ENCODE assay signal across 8 cellular contexts in the genomic region with DNA sequence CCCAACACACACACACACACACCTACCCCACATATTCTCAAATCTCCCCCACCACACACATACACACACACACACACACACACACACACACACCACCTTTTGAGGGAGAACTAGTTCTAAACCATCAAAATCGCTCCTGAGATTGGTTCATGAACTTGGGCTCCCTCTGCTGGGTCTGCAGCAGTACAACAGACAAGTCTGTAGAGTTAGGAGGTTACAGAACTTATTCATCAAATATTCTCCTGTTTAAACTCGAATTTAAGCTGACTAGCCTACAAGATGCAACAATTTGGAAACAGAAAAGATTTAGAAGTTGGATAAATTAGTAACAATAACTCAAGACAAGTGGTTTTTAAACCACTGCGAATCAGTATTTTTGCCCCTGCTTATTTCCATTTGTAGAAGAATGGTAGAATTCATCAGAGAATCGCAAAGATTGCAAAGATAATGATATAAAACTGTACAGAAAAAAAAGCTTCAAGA.
DNase-seq lines count a peak whose midpoint lies in the region; ATAC-seq and TF ChIP-seq lines count a peak whose summit lies in the region.

No MANE protein-coding gene starts in this region.

- no peaks in the 10 kb centered on the region for H3K36me3 Mint-ChIP-seq in activated naive CD4-positive, alpha-beta T cell treated with anti-CD3 and anti-CD28 coated beads, Interleukin-2, amount 50 U/mL, for 72 hours

- 29% methylated on average over 4 of the region's 4 CpGs for WGBS in hepatocyte (ENCODE audit: low lambda C conversion rate, missing lambda C conversion rate)
- 30 to 35% methylated on average over 4 of the region's 4 CpGs for WGBS in lower leg skin, 2 donors

- DNase-seq in D341Med (ENCODE audit: low spot score) = peak; percentile 57
- DNase-seq in activated naive CD4-positive, alpha-beta T cell treated with anti-CD3 and anti-CD28 coated beads, Interleukin-2, amount 50 U/mL, for 72 hours (ENCODE audit: low spot score in 2 of 2) = peak in 1 of 2 donors; percentile 34
- peak; percentile 76 for DNase-seq in hepatocyte (ENCODE audit: low spot score)
- peak; percentile 2 to 10 for DNase-seq in stimulated activated CD4-positive, alpha-beta T cell treated with anti-CD3 and anti-CD28 coated beads, Interleukin-15, amount 100 ng/mL, for 48 hours (ENCODE audit: low read depth in 2 of 2)
- DNase-seq in lower leg skin (ENCODE audit: low spot score in 2 of 2) = no peak

- H3K4me3 ChIP-seq in OCI-LY3 (ENCODE audit: low read length) = no peak overlapping the region
- no peak overlapping the region for H3K4me3 ChIP-seq in hepatocyte
- H3K4me3 ChIP-seq in lower leg skin (ENCODE audit: low read depth, poor library complexity, severe bottlenecking) = no peak overlapping the region

- H3K27ac Mint-ChIP-seq in activated naive CD4-positive, alpha-beta T cell treated with anti-CD3 and anti-CD28 coated beads, Interleukin-2, amount 50 U/mL, for 72 hours = no peak overlapping the region

- H3K79me2 ChIP-seq in OCI-LY3 (ENCODE audit: low read length) (no peaks in the 10 kb centered on the region), hepatocyte (no peaks in the 10 kb centered on the region)

- no peak overlapping the region for H3K9ac ChIP-seq in OCI-LY3 (ENCODE audit: low read length)

- H3K36me3 ChIP-seq in OCI-LY3 (replicated peaks; ENCODE audit: low read depth, low read length) (no peaks in the 10 kb centered on the region), hepatocyte (replicated peaks; ENCODE audit: insufficient read depth, low read depth) (no peaks in the 10 kb centered on the region)

- TF ChIP-seq CTCF in OCI-LY3 (IDR thresholded peaks at IDR 0.05; ENCODE audit: low read depth, low read length) = peak; percentile 84
- peak; percentile 82 for TF ChIP-seq CTCF in hepatocyte (IDR thresholded peaks at IDR 0.05; ENCODE audit: poor library complexity)
- TF ChIP-seq CTCF in lower leg skin (IDR thresholded peaks at IDR 0.05) = no peak

- H3K9me3 ChIP-seq in OCI-LY3 (ENCODE audit: insufficient read depth, low read length) (no peaks in the 10 kb centered on the region), hepatocyte (ENCODE audit: low read depth) (no peaks in the 10 kb centered on the region)

- H3K27me3 ChIP-seq in OCI-LY3 (ENCODE audit: low read depth, low read length) (no peaks in the 10 kb centered on the region), hepatocyte (peaks cover 31% of the 10 kb centered on the region)

- H2AFZ ChIP-seq in OCI-LY3 (ENCODE audit: low read depth, low read length) = no peak overlapping the region
- no peak overlapping the region for H2AFZ ChIP-seq in hepatocyte

- no peaks in the 10 kb centered on the region for H3K9me2 ChIP-seq in hepatocyte (replicated peaks; ENCODE audit: insufficient read depth)

- no peaks in the 10 kb centered on the region for H4K20me1 ChIP-seq in OCI-LY3 (ENCODE audit: insufficient read depth, low read length)
- H4K20me1 ChIP-seq in hepatocyte (ENCODE audit: insufficient read depth, poor library complexity, severe bottlenecking) = no peaks in the 10 kb centered on the region

- peak; percentile 89 for ATAC-seq in GM19035 (IDR thresholded peaks at IDR 0.05; ENCODE audit: unreplicated experiment)
- peak; percentile 88 for ATAC-seq in HG03432 (IDR thresholded peaks at IDR 0.05; ENCODE audit: unreplicated experiment)
- peak; percentile 28 to 58 for ATAC-seq in activated naive CD4-positive, alpha-beta T cell treated with anti-CD3 and anti-CD28 coated beads, Interleukin-2, amount 50 U/mL, for 72 hours

- H3K4me2 ChIP-seq in OCI-LY3 (ENCODE audit: low read length) = no peak overlapping the region
- H3K4me2 ChIP-seq in hepatocyte = no peak overlapping the region

- H3K4me1 ChIP-seq in OCI-LY3 (ENCODE audit: low read length) = no peaks in the 10 kb centered on the region
- no peaks in the 10 kb centered on the region for H3K4me1 ChIP-seq in hepatocyte (ENCODE audit: insufficient read depth)

- intact Hi-C loops in lower leg skin (cut with DNase I; ENCODE audit: low total_unique reads) = no loop called here

- H3K27ac ChIP-seq in OCI-LY3 (ENCODE audit: low read length) = no peak overlapping the region
- no peak overlapping the region for H3K27ac ChIP-seq in hepatocyte

- no peaks in the 10 kb centered on the region for H3K9me3 Mint-ChIP-seq in activated naive CD4-positive, alpha-beta T cell treated with anti-CD3 and anti-CD28 coated beads, Interleukin-2, amount 50 U/mL, for 72 hours

- no peak for TF ChIP-seq POLR2A in lower leg skin (IDR thresholded peaks at IDR 0.05)

Comparison
In these comparisons a context has a peak if more than half of its experiments do, and no peak if none do; other contexts are left out.
1. DNase-seq: peak in D341Med (single experiment), hepatocyte (single experiment) and stimulated activated CD4-positive, alpha-beta T cell treated with anti-CD3 and anti-CD28 coated beads, Interleukin-15, amount 100 ng/mL, for 48 hours (2 of 2); none in lower leg skin (0 of 2).
2. CTCF ChIP-seq: peak in OCI-LY3 (single experiment) and hepatocyte (single experiment); none in lower leg skin (0 of 3).
3. Peak in every context shown above with its lines, with median percentiles within 50 percentile points of each other: ATAC-seq.